Comparison of ENCODE assay signal across 13 cellular contexts in genomic region chr5:119339965-119340364, GRCh38. TPM values are rescaled to one million over a fixed set of nuclear protein-coding genes. Genes with fewer than 3 reads are reported as not detected.
DNase-seq lines count a peak whose midpoint lies in the region; ATAC-seq and FAIRE-seq lines count a peak whose summit lies in the region.
"Had no signal": no experiment of that assay in that cellular context is flagged by ENCODE, and none has a peak within 500 bp of the region (broad histone marks: within the 10 kb centered on the region; RNA-seq: fewer than 3 reads in every experiment).

No MANE protein-coding gene starts in this region.

- 75 to 84% (median 77%) methylated on average over 4 of the region's 4 CpGs for WGBS in small intestine, 3 donors

- CTCF ChIA-PET in activated CD4-positive, alpha-beta T cell treated with anti-CD3 and anti-CD28 coated beads for 36 hours (lab: Charles Lee) = interaction anchor here (1.0 to 6.0 kb wide), 8 partner anchors 12 to 71 kb away, joined by 3 to 38 read pairs (median 4); partner anchors contain the start of gene TNFAIP8

- H3K9me3 ChIP-seq in KOPT-K1 (ENCODE audit: insufficient read depth, low read length, poor library complexity, severe bottlenecking) (no peaks in the 10 kb centered on the region), small intestine (ENCODE audit: control insufficient read depth, low read depth) (no peaks in the 10 kb centered on the region)

- DNase-seq in activated CD4-positive, alpha-beta T cell treated with anti-CD3 and anti-CD28 coated beads for 36 hours = peak; percentile 55
- DNase-seq in activated CD4-positive, alpha-beta T cell treated with anti-CD3 and anti-CD28 coated beads, Interleukin-2, amount 50 U/mL, for 1 hour = no peak
- DNase-seq in activated naive CD4-positive, alpha-beta T cell treated with anti-CD3 and anti-CD28 coated beads, Interleukin-2, amount 50 U/mL, for 72 hours (ENCODE audit: low spot score in 2 of 2) = no peak
- DNase-seq in small intestine (no peak), medulla oblongata (ENCODE audit: extremely low spot score) (no peak), NCI-H2107 treated with DMSO at 0.1 percent for 48 hours (lab: John Stamatoyannopoulos, UW; ENCODE audit: unreplicated experiment) (no peak), NCI-H774 (lab: John Stamatoyannopoulos, UW) (no peak)
- DNase-seq: dermis blood vessel endothelial cell, DMS79, NCI-H2171 treated with DMSO at 0.1 percent for 48 hours had no signal

- H3K4me1 Mint-ChIP-seq in activated CD4-positive, alpha-beta T cell treated with anti-CD3 and anti-CD28 coated beads for 36 hours = peaks cover 99% of the 10 kb centered on the region

- peak overlapping the region; percentile 96 for H3K27ac Mint-ChIP-seq in activated CD4-positive, alpha-beta T cell treated with anti-CD3 and anti-CD28 coated beads for 36 hours
- peak overlapping the region; percentile 96 to 97 for H3K27ac Mint-ChIP-seq in activated naive CD4-positive, alpha-beta T cell treated with anti-CD3 and anti-CD28 coated beads, Interleukin-2, amount 50 U/mL, for 72 hours

- no peaks in the 10 kb centered on the region for H3K27me3 Mint-ChIP-seq in activated CD4-positive, alpha-beta T cell treated with anti-CD3 and anti-CD28 coated beads for 36 hours

- H3K4me3 ChIP-seq in small intestine (ENCODE audit: low read depth in 1 of 2, low read length in 2 of 2) = no peak overlapping the region

- no peaks in the 10 kb centered on the region for H3K9me3 Mint-ChIP-seq in activated CD4-positive, alpha-beta T cell treated with anti-CD3 and anti-CD28 coated beads for 36 hours (ENCODE audit: low read depth)
- H3K9me3 Mint-ChIP-seq in activated naive CD4-positive, alpha-beta T cell treated with anti-CD3 and anti-CD28 coated beads, Interleukin-2, amount 50 U/mL, for 72 hours = no peaks in the 10 kb centered on the region

- peaks cover 9 to 24% of the 10 kb centered on the region in 2 donors for H3K4me1 ChIP-seq in small intestine (ENCODE audit: control insufficient read depth in 2 of 2, insufficient read depth in 1 of 2, low read depth in 1 of 2, low read length in 1 of 2)

- H3K36me3 Mint-ChIP-seq in activated CD4-positive, alpha-beta T cell treated with anti-CD3 and anti-CD28 coated beads for 36 hours (ENCODE audit: low read depth) = peaks cover 32% of the 10 kb centered on the region
- no peaks in the 10 kb centered on the region for H3K36me3 Mint-ChIP-seq in activated naive CD4-positive, alpha-beta T cell treated with anti-CD3 and anti-CD28 coated beads, Interleukin-2, amount 50 U/mL, for 72 hours

- no peak for FAIRE-seq in small intestine (lab: Jason Lieb, UNC)
- FAIRE-seq: A204.1, frontal cortex had no signal

- POLR2A ChIA-PET in activated CD4-positive, alpha-beta T cell treated with anti-CD3 and anti-CD28 coated beads for 36 hours (lab: Charles Lee) = interaction anchor here (0.9 to 2.2 kb wide), 5 partner anchors 11 to 27 kb away, joined by 4 to 9 read pairs (median 4); no protein-coding TSS in a partner anchor

- peak overlapping the region; percentile 71 for H3K4me3 Mint-ChIP-seq in activated CD4-positive, alpha-beta T cell treated with anti-CD3 and anti-CD28 coated beads for 36 hours

- peak; percentile 25 for ATAC-seq in activated CD4-positive, alpha-beta T cell treated with anti-CD3 and anti-CD28 coated beads for 36 hours
- peak; percentile 40 to 45 for ATAC-seq in activated naive CD4-positive, alpha-beta T cell treated with anti-CD3 and anti-CD28 coated beads, Interleukin-2, amount 50 U/mL, for 72 hours

- H3K27ac ChIP-seq in KOPT-K1 (ENCODE audit: low read depth, low read length, poor library complexity, severe bottlenecking) (peak overlapping the region; percentile 95), small intestine (ENCODE audit: low read depth in 1 of 2, low read length in 1 of 2) (peak overlapping the region; percentile 28 to 65)

- H3K36me3 ChIP-seq in KOPT-K1 (ENCODE audit: insufficient read depth, low read length) (no peaks in the 10 kb centered on the region; the same call in 1 of the 2 replicates), small intestine (ENCODE audit: control insufficient read depth in 2 of 2, insufficient read depth in 2 of 2, low read length in 2 of 2) (no peaks in the 10 kb centered on the region)

- H3K27me3 ChIP-seq in small intestine (ENCODE audit: control insufficient read depth in 2 of 2, insufficient read depth in 2 of 2, low read length in 2 of 2) = no peaks in the 10 kb centered on the region

- intact Hi-C loops in activated CD4-positive, alpha-beta T cell treated with anti-CD3 and anti-CD28 coated beads for 36 hours (cut with DNase I, micrococcal nuclease) = loop anchor here (2.0 to 5.0 kb wide), 7 partner anchors 15 to 353 kb away; partner anchors contain the start of genes DTWD2 (in 2 of the 2) and DMXL1 (in 1 of the 2)

RNA-seq across cellular contexts. Expression of gene TNFAIP8, which starts 15.9 kb away (rescaled TPM):
- 100 to 1,000 TPM; 166 to 171 TPM for total RNA-seq in activated CD4-positive, alpha-beta T cell treated with anti-CD3 and anti-CD28 coated beads for 36 hours
- total RNA-seq in activated naive CD4-positive, alpha-beta T cell treated with anti-CD3 and anti-CD28 coated beads, Interleukin-2, amount 50 U/mL, for 72 hours = 100 to 1,000 TPM; 110 to 146 TPM
- polyA plus RNA-seq in small intestine = 10 to 100 TPM in 2 of 3 donors, 1 to 10 TPM in 1; 8.5 to 11.6 (median 10.3) TPM
